In genomic region chr1:52142220-52143153, GRCh38 we compare ENCODE assay signal across 8 cellular contexts. TPM values are rescaled to one million over a fixed set of nuclear protein-coding genes. Genes with fewer than 3 reads are reported as not detected.
DNase-seq lines count a peak whose midpoint lies in the region; ATAC-seq, FAIRE-seq and TF ChIP-seq lines count a peak whose summit lies in the region.

No MANE protein-coding gene starts in this region.

- H3K79me2 ChIP-seq in OCI-LY3 (ENCODE audit: low read length): peaks cover 16% of the 10 kb centered on the region

- H3K79me1 ChIP-seq in neuronal stem cell (ENCODE audit: low read depth, low read length): peaks cover 8% of the 10 kb centered on the region

- H4K20me1 ChIP-seq in OCI-LY3 (ENCODE audit: insufficient read depth, low read length): no peaks in the 10 kb centered on the region

- intact Hi-C loops in uterus (cut with DNase I; ENCODE audit: low total_unique reads): loop anchor here (10.0 kb wide), 1 partner anchor 152 kb away; no protein-coding TSS in a partner anchor

- H2AK5ac ChIP-seq in neuronal stem cell (ENCODE audit: low read depth, low read length): peak overlapping the region; percentile 56

- H4K91ac ChIP-seq in neuronal stem cell (ENCODE audit: low read depth, low read length, poor library complexity): no peak overlapping the region

- FAIRE-seq in frontal cortex (lab: Jason Lieb, UNC): no peak

- H3K9me3 ChIP-seq in OCI-LY3 (ENCODE audit: insufficient read depth, low read length): no peaks in the 10 kb centered on the region
- peaks cover 0 to 1% of the 10 kb centered on the region in 2 donors for H3K9me3 ChIP-seq in neuronal stem cell (replicated peaks in 1 of 2; ENCODE audit: control insufficient read depth in 2 of 2, insufficient read depth in 1 of 2, low read depth in 1 of 2, low read length in 2 of 2)
- H3K9me3 ChIP-seq in uterus: no peaks in the 10 kb centered on the region

- DNase-seq in C1 segment of cervical spinal cord (lab: John Stamatoyannopoulos, UW) (peak in 12 of 14 donors; percentile 10 to 73 (median 62)), activated gamma-delta T cell (lab: John Stamatoyannopoulos, UW) (peak; percentile 17), frontal cortex (ENCODE audit: low spot score in 2 of 2) (peak; percentile 39 to 47), neuronal stem cell (ENCODE audit: low spot score) (peak; percentile 49), uterus (peak; percentile 32 to 37)

- H3K18ac ChIP-seq in neuronal stem cell (ENCODE audit: low read length): peak overlapping the region; percentile 99

- peak overlapping the region; percentile 58 for H2BK12ac ChIP-seq in neuronal stem cell (ENCODE audit: low read length)

- WGBS in neuronal stem cell (ENCODE audit: extremely low coverage in 2 of 2, insufficient read length in 2 of 2, insufficient replicate concordance in 1 of 2), 2 donors: no CpG with 5 or more reads among the region's 79 CpGs

- H3K14ac ChIP-seq in neuronal stem cell (ENCODE audit: low read length): peak overlapping the region; percentile 94

- H3K4me3 ChIP-seq in OCI-LY3 (ENCODE audit: low read length) (peak overlapping the region; percentile 91), neuronal stem cell (ENCODE audit: low read length in 2 of 2) (peak overlapping the region; percentile 57 to 94), uterus (peak overlapping the region; percentile 68 to 82)

- ATAC-seq in GM19043 (IDR thresholded peaks at IDR 0.05; ENCODE audit: low read depth, unreplicated experiment): peak; percentile 28
- ATAC-seq in HG03432 (IDR thresholded peaks at IDR 0.05; ENCODE audit: unreplicated experiment): peak; percentile 46

- H2BK15ac ChIP-seq in neuronal stem cell (ENCODE audit: low read length): peak overlapping the region; percentile 92

- peak overlapping the region; percentile 93 for H3K23ac ChIP-seq in neuronal stem cell (ENCODE audit: low read depth, low read length, poor library complexity)

- H3K4me2 ChIP-seq in OCI-LY3 (ENCODE audit: low read length) (peak overlapping the region; percentile 64), neuronal stem cell (ENCODE audit: insufficient read depth, low read length, poor library complexity, severe bottlenecking) (peak overlapping the region; percentile 73)

- peak overlapping the region; percentile 90 for H2BK5ac ChIP-seq in neuronal stem cell (ENCODE audit: low read length)

- peak overlapping the region; percentile 65 for H4K8ac ChIP-seq in neuronal stem cell (ENCODE audit: low read depth, low read length)

- H3K9ac ChIP-seq in OCI-LY3 (ENCODE audit: low read length): peak overlapping the region; percentile 89
- H3K9ac ChIP-seq in neuronal stem cell (ENCODE audit: low read depth, low read length, poor library complexity): peak overlapping the region; percentile 95

- H3K4ac ChIP-seq in neuronal stem cell (ENCODE audit: low read length): peak overlapping the region; percentile 84

- H3K4me1 ChIP-seq in OCI-LY3 (ENCODE audit: low read length) (peaks cover 29% of the 10 kb centered on the region), neuronal stem cell (ENCODE audit: control insufficient read depth in 2 of 2, insufficient read depth in 1 of 2, low read depth in 1 of 2, low read length in 2 of 2) (peaks cover 0 to 4% of the 10 kb centered on the region in 2 donors), uterus (no peaks in the 10 kb centered on the region)

- H2AFZ ChIP-seq in OCI-LY3 (ENCODE audit: low read depth, low read length) (peak overlapping the region; percentile 71), neuronal stem cell (ENCODE audit: low read length) (peak overlapping the region; percentile 96)

- H3K27ac ChIP-seq in OCI-LY3 (ENCODE audit: low read length) (peak overlapping the region; percentile 45), neuronal stem cell (replicated peaks; ENCODE audit: low read length) (peak overlapping the region; percentile 89), uterus (peak overlapping the region; percentile 99 to 100)

- H3K27me3 ChIP-seq in OCI-LY3 (ENCODE audit: low read depth, low read length) (no peaks in the 10 kb centered on the region; the same call in 1 of the 2 replicates), neuronal stem cell (ENCODE audit: control insufficient read depth in 3 of 3, insufficient read depth in 3 of 3, low read depth in 1 of 3, low read length in 3 of 3) (peaks cover 0 to 13% (median 0%) of the 10 kb centered on the region in 3 experiments), uterus (no peaks in the 10 kb centered on the region)

- peak overlapping the region; percentile 18 for H2BK120ac ChIP-seq in neuronal stem cell (ENCODE audit: low read depth, low read length)

- no peak for TF ChIP-seq CTCF in OCI-LY3 (IDR thresholded peaks at IDR 0.05; ENCODE audit: low read depth, low read length)
- no peak for TF ChIP-seq CTCF in uterus (IDR thresholded peaks at IDR 0.05)

- no peak for TF ChIP-seq POLR2A in uterus (IDR thresholded peaks at IDR 0.05)

- no peaks in the 10 kb centered on the region for H3K36me3 ChIP-seq in OCI-LY3 (replicated peaks; ENCODE audit: low read depth, low read length)
- no peaks in the 10 kb centered on the region for H3K36me3 ChIP-seq in neuronal stem cell (replicated peaks in 1 of 2; ENCODE audit: control insufficient read depth in 2 of 2, insufficient read depth in 2 of 2, low read length in 2 of 2)
- no peaks in the 10 kb centered on the region for H3K36me3 ChIP-seq in uterus

RNA-seq across cellular contexts. Expression of gene ZFYVE9, which starts 0.6 kb away (rescaled TPM):
- total RNA-seq in frontal cortex (79.1 TPM), uterus (10 to 100 TPM; 25.6 to 95.0 (median 48.3) TPM)
- polyA plus RNA-seq in neuronal stem cell (2013, experiment 1 of 2): 12.9 TPM
- 12.8 TPM for polyA plus RNA-seq in neuronal stem cell (2013, experiment 2 of 2)

Comparison
In these comparisons a context has a peak if more than half of its experiments do, and no peak if none do; other contexts are left out.
1. Peak in every context shown above with its lines: DNase-seq, ATAC-seq, H3K4me3 ChIP-seq and H3K27ac ChIP-seq.
2. H3K27ac ChIP-seq: peak in every context shown above with its lines; median percentile 100 in uterus; 89 in neuronal stem cell; 45 in OCI-LY3.